In the genomic region with DNA sequence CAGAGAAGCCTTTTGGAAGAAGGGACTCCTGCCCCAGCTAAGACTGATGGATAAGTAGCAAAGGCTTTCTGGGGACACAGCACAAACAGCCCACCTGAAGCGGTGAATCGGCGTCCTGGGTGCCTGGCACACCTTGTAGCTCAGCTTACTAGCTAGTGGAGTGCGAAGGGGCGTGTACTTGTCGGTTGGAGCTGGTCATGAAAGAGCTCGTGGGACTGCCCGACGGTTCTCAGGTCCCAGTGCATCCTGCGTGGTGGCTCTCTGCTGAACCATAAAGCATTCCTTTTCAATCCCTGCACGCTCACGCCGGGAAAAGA, we compare ENCODE assay signal across 8 cellular contexts. TPM values are rescaled to one million over a fixed set of nuclear protein-coding genes. Genes with fewer than 3 reads are reported as not detected.
A peak's percentile ranks its signal among the peaks of the same experiment; 100 is the strongest.
DNase-seq lines count a peak whose midpoint lies in the region; ATAC-seq lines count a peak whose summit lies in the region.

No MANE protein-coding gene starts in this region.

- peak overlapping the region; percentile 56 to 89 (median 73) for H3K9ac ChIP-seq in subcutaneous abdominal adipose tissue (ENCODE audit: low read length in 5 of 5)

- peak overlapping the region; percentile 92 for H3K27ac ChIP-seq in subcutaneous abdominal adipose tissue (ENCODE audit: low read depth, low read length)

- H3K27ac Mint-ChIP-seq in activated T-helper 2 cell treated with anti-CD3 and anti-CD28 coated beads, Interferon-gamma antibody, Interleukin-2, Interleukin-4, amounts not matched to agents 10 μg/mL and 5 μg/mL and 100 μg/mL, durations not matched to agents 14 hours and 24 hours and 36 hours, result peak overlapping the region; percentile 92
- peak overlapping the region in 4 of 6 donors; percentile 91 to 98 (median 92) for H3K27ac Mint-ChIP-seq in immature natural killer cell

- H3K36me3 ChIP-seq in subcutaneous abdominal adipose tissue (ENCODE audit: control insufficient read depth in 5 of 5, insufficient read depth in 5 of 5, low read length in 5 of 5), result no peaks in the 10 kb centered on the region

- H3K27me3 Mint-ChIP-seq in activated T-helper 2 cell treated with anti-CD3 and anti-CD28 coated beads, Interferon-gamma antibody, Interleukin-2, Interleukin-4, amounts not matched to agents 10 μg/mL and 5 μg/mL and 100 μg/mL, durations not matched to agents 14 hours and 24 hours and 36 hours (ENCODE audit: low read depth), result peaks cover 2% of the 10 kb centered on the region
- H3K27me3 Mint-ChIP-seq in immature natural killer cell (ENCODE audit: low read depth in 3 of 3), result peaks cover 10 to 11% (median 11%) of the 10 kb centered on the region in 3 donors

- no peaks in the 10 kb centered on the region for H3K9me3 ChIP-seq in subcutaneous abdominal adipose tissue (ENCODE audit: control insufficient read depth in 5 of 5, low read length in 5 of 5)

- ATAC-seq in GM19452 (IDR thresholded peaks at IDR 0.05; ENCODE audit: unreplicated experiment) (peak; percentile 24), HG03460 (IDR thresholded peaks at IDR 0.05; ENCODE audit: unreplicated experiment) (peak; percentile 24)

- no peaks in the 10 kb centered on the region for H3K36me3 Mint-ChIP-seq in activated T-helper 2 cell treated with anti-CD3 and anti-CD28 coated beads, Interferon-gamma antibody, Interleukin-2, Interleukin-4, amounts not matched to agents 10 μg/mL and 5 μg/mL and 100 μg/mL, durations not matched to agents 14 hours and 24 hours and 36 hours (ENCODE audit: low read depth)
- H3K36me3 Mint-ChIP-seq in immature natural killer cell, result no peaks in the 10 kb centered on the region

- H3K4me1 ChIP-seq in subcutaneous abdominal adipose tissue (ENCODE audit: control insufficient read depth in 5 of 5, insufficient read depth in 5 of 5, low read length in 5 of 5), result peaks cover 11 to 84% (median 72%) of the 10 kb centered on the region in 5 donors

- peak; percentile 99 for DNase-seq in DMS53 (lab: John Stamatoyannopoulos, UW)
- DNase-seq in activated T-helper 2 cell treated with anti-CD3 and anti-CD28 coated beads, Interferon-gamma antibody, Interleukin-2, Interleukin-4, amounts not matched to agents 10 μg/mL and 5 μg/mL and 100 μg/mL, durations not matched to agents 14 hours and 24 hours and 36 hours (ENCODE audit: low spot score), result no peak
- DNase-seq in immature natural killer cell, result no peak
- no peak for DNase-seq in NCI-H2081 (lab: John Stamatoyannopoulos, UW)
- DNase-seq in stimulated activated CD4-positive, alpha-beta T cell treated with anti-CD3 and anti-CD28 coated beads, Interleukin-2, amount 100 ng/mL, for 48 hours, result no peak

- peaks cover 13% of the 10 kb centered on the region for H3K4me1 Mint-ChIP-seq in activated T-helper 2 cell treated with anti-CD3 and anti-CD28 coated beads, Interferon-gamma antibody, Interleukin-2, Interleukin-4, amounts not matched to agents 10 μg/mL and 5 μg/mL and 100 μg/mL, durations not matched to agents 14 hours and 24 hours and 36 hours (ENCODE audit: low read depth)
- H3K4me1 Mint-ChIP-seq in immature natural killer cell, result peaks cover 18 to 25% of the 10 kb centered on the region in 2 donors

- H3K27me3 ChIP-seq in subcutaneous abdominal adipose tissue (ENCODE audit: control insufficient read depth in 5 of 5, insufficient read depth in 4 of 5, low read length in 5 of 5), result no peaks in the 10 kb centered on the region

- H3K9me3 Mint-ChIP-seq in activated T-helper 2 cell treated with anti-CD3 and anti-CD28 coated beads, Interferon-gamma antibody, Interleukin-2, Interleukin-4, amounts not matched to agents 10 μg/mL and 5 μg/mL and 100 μg/mL, durations not matched to agents 14 hours and 24 hours and 36 hours, result no peaks in the 10 kb centered on the region
- no peaks in the 10 kb centered on the region for H3K9me3 Mint-ChIP-seq in immature natural killer cell

- peak overlapping the region; percentile 75 to 93 (median 88) for H3K4me3 ChIP-seq in subcutaneous abdominal adipose tissue (ENCODE audit: low read depth in 1 of 5, low read length in 5 of 5)

- H3K4me3 Mint-ChIP-seq in activated T-helper 2 cell treated with anti-CD3 and anti-CD28 coated beads, Interferon-gamma antibody, Interleukin-2, Interleukin-4, amounts not matched to agents 10 μg/mL and 5 μg/mL and 100 μg/mL, durations not matched to agents 14 hours and 24 hours and 36 hours (ENCODE audit: low read depth), result no peak overlapping the region
- peak overlapping the region in 4 of 5 donors; percentile 87 to 93 (median 88) for H3K4me3 Mint-ChIP-seq in immature natural killer cell

- intact Hi-C loops in activated T-helper 2 cell treated with anti-CD3 and anti-CD28 coated beads, Interferon-gamma antibody, Interleukin-2, Interleukin-4, amounts not matched to agents 10 μg/mL and 5 μg/mL and 100 μg/mL, durations not matched to agents 14 hours and 24 hours and 36 hours (cut with micrococcal nuclease), result loop anchor here (2.0 to 10.0 kb wide), 2 partner anchors 46 to 420 kb away; partner anchors contain the start of gene DGAT2

RNA-seq across cellular contexts. Expression of gene UVRAG, which starts 0.7 kb away (rescaled TPM):
- total RNA-seq in activated T-helper 2 cell treated with anti-CD3 and anti-CD28 coated beads, Interferon-gamma antibody, Interleukin-2, Interleukin-4, amounts not matched to agents 10 μg/mL and 5 μg/mL and 100 μg/mL, durations not matched to agents 14 hours and 24 hours and 36 hours, result 23.3 and 23.5 TPM in 2 replicates
- 10 to 100 TPM in 2 of 3 donors, 1 to 10 TPM in 1; 7.2 to 19.3 (median 15.7) TPM for polyA plus RNA-seq in immature natural killer cell

RNA-seq across cellular contexts. Expression of gene DGAT2, which starts 45.7 kb away (rescaled TPM):
- total RNA-seq in activated T-helper 2 cell treated with anti-CD3 and anti-CD28 coated beads, Interferon-gamma antibody, Interleukin-2, Interleukin-4, amounts not matched to agents 10 μg/mL and 5 μg/mL and 100 μg/mL, durations not matched to agents 14 hours and 24 hours and 36 hours, result 2.6 and 3.0 TPM in 2 replicates
- under 1 TPM in 2 of 3 donors, not detected in 1; 0.22 to 0.63 TPM for polyA plus RNA-seq in immature natural killer cell
